In genomic region chr16:56332464-56333079, GRCh38 we compare ENCODE assay signal across 9 cellular contexts.
DNase-seq lines count a peak whose midpoint lies in the region; ATAC-seq lines count a peak whose summit lies in the region.
"Had no signal": no experiment of that assay in that cellular context is flagged by ENCODE, and none has a peak within 500 bp of the region (broad histone marks: within the 10 kb centered on the region; RNA-seq: fewer than 3 reads in every experiment).

No MANE protein-coding gene starts in this region.

- no peaks in the 10 kb centered on the region for H3K36me3 Mint-ChIP-seq in activated CD4-positive, alpha-beta T cell treated with anti-CD3 and anti-CD28 coated beads, Interleukin-2, amount 10 ng/mL, durations not matched to agents 7 days and 5 days (ENCODE audit: low read depth)
- H3K36me3 Mint-ChIP-seq: activated naive CD4-positive, alpha-beta T cell treated with anti-CD3 and anti-CD28 coated beads, Interleukin-2, amount 50 U/mL, for 72 hours had no signal

- no peak overlapping the region for H3K4me3 Mint-ChIP-seq in stimulated activated naive CD8-positive, alpha-beta T cell treated with anti-CD3 and anti-CD28 coated beads, Interleukin-15, amount 100 ng/mL, for 72 hours
- H3K4me3 Mint-ChIP-seq in activated CD4-positive, alpha-beta T cell treated with anti-CD3 and anti-CD28 coated beads, Interleukin-2, amount 10 ng/mL, durations not matched to agents 7 days and 5 days, result no peak overlapping the region

- POLR2A ChIA-PET in activated CD4-positive, alpha-beta T cell treated with anti-CD3 and anti-CD28 coated beads, Interleukin-2, amount 10 ng/mL, durations not matched to agents 7 days and 5 days (lab: Charles Lee), result no interaction called here

- H3K27me3 Mint-ChIP-seq in stimulated activated naive CD8-positive, alpha-beta T cell treated with anti-CD3 and anti-CD28 coated beads, Interleukin-15, amount 100 ng/mL, for 72 hours, result no peaks in the 10 kb centered on the region
- no peaks in the 10 kb centered on the region for H3K27me3 Mint-ChIP-seq in activated CD4-positive, alpha-beta T cell treated with anti-CD3 and anti-CD28 coated beads, Interleukin-2, amount 10 ng/mL, durations not matched to agents 7 days and 5 days

- CTCF ChIA-PET in activated CD4-positive, alpha-beta T cell treated with anti-CD3 and anti-CD28 coated beads, Interleukin-2, amount 10 ng/mL, durations not matched to agents 7 days and 5 days (lab: Charles Lee), result interaction anchor here (1.8 to 2.0 kb wide), 2 partner anchors 10 to 14 kb away, joined by 5 to 7 read pairs; no protein-coding TSS in a partner anchor

- no peak for DNase-seq in stimulated activated naive CD8-positive, alpha-beta T cell treated with anti-CD3 and anti-CD28 coated beads, Interleukin-15, amount 100 ng/mL, for 72 hours
- no peak for DNase-seq in stimulated activated naive CD8-positive, alpha-beta T cell treated with anti-CD3 and anti-CD28 coated beads, Interleukin-15, Interleukin-2, amounts not matched to agents 100 U/mL and 50 U/mL, for 24 hours
- DNase-seq in amygdala (lab: John Stamatoyannopoulos, UW), result peak in 42 of 56 donors; percentile 14 to 78 (median 48)
- peak; percentile 30 for DNase-seq in iPS DF 19.7 (ENCODE audit: low read depth, low spot score)
- DNase-seq in DMS153 treated with DMSO at 0.1 percent for 48 hours (lab: John Stamatoyannopoulos, UW; ENCODE audit: unreplicated experiment), result no peak
- DNase-seq in activated CD4-positive, alpha-beta T cell treated with anti-CD3 and anti-CD28 coated beads, Interleukin-2, amount 10 ng/mL, durations not matched to agents 7 days and 5 days, result no peak

- no peaks in the 10 kb centered on the region for H3K9me3 Mint-ChIP-seq in stimulated activated naive CD8-positive, alpha-beta T cell treated with anti-CD3 and anti-CD28 coated beads, Interleukin-15, amount 100 ng/mL, for 72 hours
- H3K9me3 Mint-ChIP-seq in activated CD4-positive, alpha-beta T cell treated with anti-CD3 and anti-CD28 coated beads, Interleukin-2, amount 10 ng/mL, durations not matched to agents 7 days and 5 days, result no peaks in the 10 kb centered on the region
- H3K9me3 Mint-ChIP-seq: activated naive CD4-positive, alpha-beta T cell treated with anti-CD3 and anti-CD28 coated beads, Interleukin-2, amount 50 U/mL, for 72 hours had no signal

- no peak for ATAC-seq in stimulated activated naive CD8-positive, alpha-beta T cell treated with anti-CD3 and anti-CD28 coated beads, Interleukin-15, amount 100 ng/mL, for 72 hours
- ATAC-seq in stimulated activated naive CD8-positive, alpha-beta T cell treated with anti-CD3 and anti-CD28 coated beads, Interleukin-15, Interleukin-2, amounts not matched to agents 100 U/mL and 50 U/mL, for 24 hours, result no peak
- ATAC-seq in GM18502 (IDR thresholded peaks at IDR 0.05; ENCODE audit: poor library complexity, unreplicated experiment), result no peak

- peak overlapping the region; percentile 77 for H3K27ac ChIP-seq in temporal lobe (ENCODE audit: low read depth, low read length)

- H3K4me1 Mint-ChIP-seq in stimulated activated naive CD8-positive, alpha-beta T cell treated with anti-CD3 and anti-CD28 coated beads, Interleukin-15, amount 100 ng/mL, for 72 hours, result no peaks in the 10 kb centered on the region
- no peaks in the 10 kb centered on the region for H3K4me1 Mint-ChIP-seq in activated CD4-positive, alpha-beta T cell treated with anti-CD3 and anti-CD28 coated beads, Interleukin-2, amount 10 ng/mL, durations not matched to agents 7 days and 5 days

- peak overlapping the region; percentile 33 to 89 for H3K27ac Mint-ChIP-seq in stimulated activated naive CD8-positive, alpha-beta T cell treated with anti-CD3 and anti-CD28 coated beads, Interleukin-15, amount 100 ng/mL, for 72 hours
- no peak overlapping the region for H3K27ac Mint-ChIP-seq in activated CD4-positive, alpha-beta T cell treated with anti-CD3 and anti-CD28 coated beads, Interleukin-2, amount 10 ng/mL, durations not matched to agents 7 days and 5 days

Comparison
In these comparisons a context has a peak if more than half of its experiments do, and no peak if none do; other contexts are left out.
1. DNase-seq: peak in amygdala (42 of 56) and iPS DF 19.7 (single experiment); none in stimulated activated naive CD8-positive, alpha-beta T cell treated with anti-CD3 and anti-CD28 coated beads, Interleukin-15, amount 100 ng/mL, for 72 hours (0 of 2), stimulated activated naive CD8-positive, alpha-beta T cell treated with anti-CD3 and anti-CD28 coated beads, Interleukin-15, Interleukin-2, amounts not matched to agents 100 U/mL and 50 U/mL, for 24 hours (single experiment), DMS153 treated with DMSO at 0.1 percent for 48 hours (single experiment) and activated CD4-positive, alpha-beta T cell treated with anti-CD3 and anti-CD28 coated beads, Interleukin-2, amount 10 ng/mL, durations not matched to agents 7 days and 5 days (single experiment).